Comparison of ENCODE assay signal across 8 cellular contexts in the genomic region with DNA sequence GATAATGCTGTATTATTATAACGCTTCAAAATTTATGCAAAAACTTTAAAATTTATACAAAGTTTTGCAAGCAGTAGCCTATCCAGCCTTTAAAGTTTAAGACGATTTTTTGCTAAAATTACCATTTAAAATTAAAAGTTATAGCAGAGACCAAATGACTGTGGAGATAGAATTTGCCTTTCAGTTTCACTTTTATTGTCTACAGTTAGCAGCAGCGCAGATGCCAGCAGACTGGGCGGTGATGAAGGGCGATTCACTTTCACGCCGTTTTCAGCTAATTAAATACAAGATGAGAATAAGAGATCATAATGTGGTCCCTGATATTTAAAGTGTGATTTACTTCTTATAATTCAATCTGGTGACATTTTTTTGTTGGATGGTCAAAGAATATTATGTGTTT.
A peak's percentile ranks its signal among the peaks of the same experiment; 100 is the strongest.
DNase-seq lines count a peak whose midpoint lies in the region; ATAC-seq and TF ChIP-seq lines count a peak whose summit lies in the region.

No MANE protein-coding gene starts in this region.

- no peaks in the 10 kb centered on the region for H3K27me3 ChIP-seq in left lung

- no peak for TF ChIP-seq CTCF in left lung (IDR thresholded peaks at IDR 0.05)

- H3K9me3 ChIP-seq in left lung: no peaks in the 10 kb centered on the region

- H3K36me3 ChIP-seq in left lung: no peaks in the 10 kb centered on the region

- ATAC-seq in GM18498 (IDR thresholded peaks at IDR 0.05; ENCODE audit: unreplicated experiment) (peak; percentile 98), left lung (peak; percentile 27), HG03280 (IDR thresholded peaks at IDR 0.05; ENCODE audit: unreplicated experiment) (no peak)

- no peak overlapping the region for H3K27ac ChIP-seq in left lung

- no peaks in the 10 kb centered on the region for H3K4me1 ChIP-seq in left lung

- no peak overlapping the region for H3K4me3 ChIP-seq in left lung

- intact Hi-C loops in left lung (cut with DNase I): no loop called here

- peak; percentile 68 for DNase-seq in H4 (ENCODE audit: low spot score)
- DNase-seq in NCI-H460 (ENCODE audit: extremely low read depth, low read depth): peak; percentile 30
- peak in 1 of 2 donors; percentile 21 for DNase-seq in left lung
- DNase-seq in GF-D8 (lab: John Stamatoyannopoulos, UW): no peak
- DNase-seq in hepatic stellate cell (ENCODE audit: low spot score): no peak
- DNase-seq in D341Med (ENCODE audit: low spot score): no peak

Comparison
In these comparisons a context has a peak if more than half of its experiments do, and no peak if none do; other contexts are left out.
1. DNase-seq: peak in H4 (single experiment) and NCI-H460 (single experiment); none in GF-D8 (single experiment), hepatic stellate cell (single experiment) and D341Med (single experiment).